Comparison of ENCODE assay signal across 22 cellular contexts in the genomic region with DNA sequence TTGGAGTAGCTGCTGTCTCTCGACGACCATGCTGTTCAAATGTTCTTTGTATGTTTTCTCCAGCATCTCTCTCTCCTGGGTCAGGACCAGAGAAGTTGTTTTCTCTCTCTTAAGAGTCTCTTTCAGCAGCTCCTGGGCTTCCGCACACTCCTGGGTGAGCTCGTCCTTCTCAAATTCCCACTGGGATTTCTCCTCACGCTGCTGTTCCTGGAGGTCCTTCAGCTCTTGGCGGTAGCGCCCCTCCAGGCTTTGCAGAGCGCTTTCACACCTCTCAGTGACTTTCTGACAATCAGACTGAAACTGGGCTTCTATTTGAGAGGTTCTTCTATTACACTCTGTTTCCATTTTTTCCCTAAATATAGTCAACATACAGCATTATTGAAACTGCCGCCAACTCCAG.
"Had no signal": no experiment of that assay in that cellular context is flagged by ENCODE, and none has a peak within 500 bp of the region (broad histone marks: within the 10 kb centered on the region; RNA-seq: fewer than 3 reads in every experiment).

No MANE protein-coding gene starts in this region.

- H3K27me3 ChIP-seq: adrenal gland, body of pancreas, colonic mucosa, gastroesophageal sphincter, heart left ventricle, neural progenitor cell, ovary, right lobe of liver, testis, upper lobe of right lung had no signal

- H3K4me1 ChIP-seq: adrenal gland, colonic mucosa, gastroesophageal sphincter, neural progenitor cell, right lobe of liver, upper lobe of right lung had no signal

- H3K27ac ChIP-seq: adrenal gland, colonic mucosa, gastroesophageal sphincter, neural progenitor cell, ovary, right lobe of liver, testis, upper lobe of right lung, WERI-Rb-1 had no signal

- H3K4me3 ChIP-seq: adrenal gland, body of pancreas, colonic mucosa, gastroesophageal sphincter, heart left ventricle, neural progenitor cell, ovary, right lobe of liver, testis, upper lobe of right lung had no signal

- H3K36me3 ChIP-seq: colonic mucosa, ovary had no signal

- DNase-seq: activated CD4-positive, alpha-beta T cell treated with anti-CD3 and anti-CD28 coated beads for 1 hour; activated CD8-positive, alpha-beta memory T cell treated with anti-CD3 and anti-CD28 coated beads for 24 hours; activated CD8-positive, alpha-beta memory T cell treated with anti-CD3 and anti-CD28 coated beads, Interleukin-2, amount 50 U/mL, for 48 hours; activated effector memory CD4-positive, alpha-beta T cell treated with Interleukin-2 at 50 U/mL for 16 hours; activated naive CD4-positive, alpha-beta T cell treated with anti-CD3 and anti-CD28 coated beads, Interleukin-2, amount 50 U/mL, for 16 hours; activated T-cell treated with anti-CD3 and anti-CD28 coated beads, Interleukin-2, amount 50 U/mL, for 48 hours; adrenal gland; central memory CD4-positive, alpha-beta T cell; colonic mucosa; heart left ventricle; naive thymus-derived CD4-positive, alpha-beta T cell; ovary; right lobe of liver; stimulated activated CD4-positive, alpha-beta T cell treated with anti-CD3 and anti-CD28 coated beads, Interleukin-4, amount 100 ng/mL, for 4 hours; T-helper 2 cell; testis; upper lobe of right lung; WERI-Rb-1 had no signal

- H3K9me3 ChIP-seq: adrenal gland, body of pancreas, colonic mucosa, gastroesophageal sphincter, heart left ventricle, ovary, right lobe of liver, testis, upper lobe of right lung had no signal

- ATAC-seq: body of pancreas; gastroesophageal sphincter; naive thymus-derived CD4-positive, alpha-beta T cell; right lobe of liver; stimulated activated memory B cell treated with anti-CD40 and anti-IgM and Interleukin-4, amounts not matched to agents 10 μg/mL and 1 μg/mL and 100 μg/mL, for 72 hours; upper lobe of right lung had no signal
